In genomic region chr14:33916663-33917565, GRCh38 we compare ENCODE assay signal across 8 cellular contexts. TPM values are rescaled to one million over a fixed set of nuclear protein-coding genes. Genes with fewer than 3 reads are reported as not detected.
DNase-seq lines count a peak whose midpoint lies in the region; ATAC-seq and TF ChIP-seq lines count a peak whose summit lies in the region.

No MANE protein-coding gene starts in this region.

- no peak for DNase-seq in Right ventricle myocardium superior
- DNase-seq in right atrium auricular region (ENCODE audit: low spot score), result no peak
- peak; percentile 59 to 64 for DNase-seq in cardiac fibroblast (ENCODE audit: low read depth in 2 of 2)
- DNase-seq in left lobe of liver (ENCODE audit: low spot score), result no peak
- DNase-seq in stimulated activated naive CD4-positive, alpha-beta T cell (lab: John Stamatoyannopoulos, UW), result no peak
- DNase-seq in posterior cingulate gyrus, result no peak

- ATAC-seq in Right ventricle myocardium superior (ENCODE audit: poor library complexity) (peak; percentile 66), left lobe of liver (peak; percentile 57), GM21381 (IDR thresholded peaks at IDR 0.05; ENCODE audit: unreplicated experiment) (no peak), HG03457 (IDR thresholded peaks at IDR 0.05; ENCODE audit: unreplicated experiment) (no peak)

- H3K36me3 ChIP-seq in right atrium auricular region, result no peaks in the 10 kb centered on the region

- H3K27ac ChIP-seq in right atrium auricular region, result peak overlapping the region in 1 of 2 donors; percentile 40

- no peaks in the 10 kb centered on the region for H3K27me3 ChIP-seq in right atrium auricular region

- H3K4me3 ChIP-seq in right atrium auricular region (no peak overlapping the region), cardiac fibroblast (replicated peaks in 1 of 2; ENCODE audit: low read depth in 2 of 2, low read length in 2 of 2) (no peak overlapping the region)

- intact Hi-C loops in Right ventricle myocardium superior (cut with DNase I) (no loop called here), posterior cingulate gyrus (cut with DNase I) (no loop called here)

- H3K4me1 ChIP-seq in right atrium auricular region, result peaks cover 0 to 21% of the 10 kb centered on the region in 2 donors

- TF ChIP-seq CTCF in right atrium auricular region (IDR thresholded peaks at IDR 0.05) (no peak), cardiac fibroblast (IDR thresholded peaks at IDR 0.05; ENCODE audit: low read depth, low read length) (no peak)

- H3K9me3 ChIP-seq in right atrium auricular region, result no peaks in the 10 kb centered on the region

RNA-seq across cellular contexts. Expression of gene EGLN3, which starts 34.0 kb away (rescaled TPM):
- total RNA-seq in Right ventricle myocardium superior, result 111 TPM
- 100 to 1,000 TPM in 1 of 2 donors, 10 to 100 TPM in 1; 35.5 to 122 TPM for total RNA-seq in right atrium auricular region
- 3.3 TPM for total RNA-seq in left lobe of liver

Comparison
In these comparisons a context has a peak if more than half of its experiments do, and no peak if none do; other contexts are left out.
1. ATAC-seq: peak in Right ventricle myocardium superior (single experiment) and left lobe of liver (single experiment); none in GM21381 (single experiment) and HG03457 (single experiment).
2. DNase-seq: peak in cardiac fibroblast (2 of 2); none in Right ventricle myocardium superior (single experiment), right atrium auricular region (single experiment), left lobe of liver (single experiment), stimulated activated naive CD4-positive, alpha-beta T cell (0 of 6) and posterior cingulate gyrus (0 of 10).